In genomic region chr10:60290558-60290957, GRCh38 we compare ENCODE assay signal across 1 cellular context.
TF ChIP-seq lines count a peak whose summit lies in the region.

No MANE protein-coding gene starts in this region.

TF ChIP-seq in SK-N-SH, 30 proteins besides CTCF, POLR2A, EP300 and RAD21 (continued from another document):
- TF ChIP-seq RCOR1 (IDR thresholded peaks at IDR 0.05; ENCODE audit: low read length): peak; percentile 63; the same call in 1 of the 2 replicates
- TF ChIP-seq GABPA (IDR thresholded peaks at IDR 0.05; ENCODE audit: low read depth): no peak
